ENCODE assay signal across 9 cellular contexts in the genomic region with DNA sequence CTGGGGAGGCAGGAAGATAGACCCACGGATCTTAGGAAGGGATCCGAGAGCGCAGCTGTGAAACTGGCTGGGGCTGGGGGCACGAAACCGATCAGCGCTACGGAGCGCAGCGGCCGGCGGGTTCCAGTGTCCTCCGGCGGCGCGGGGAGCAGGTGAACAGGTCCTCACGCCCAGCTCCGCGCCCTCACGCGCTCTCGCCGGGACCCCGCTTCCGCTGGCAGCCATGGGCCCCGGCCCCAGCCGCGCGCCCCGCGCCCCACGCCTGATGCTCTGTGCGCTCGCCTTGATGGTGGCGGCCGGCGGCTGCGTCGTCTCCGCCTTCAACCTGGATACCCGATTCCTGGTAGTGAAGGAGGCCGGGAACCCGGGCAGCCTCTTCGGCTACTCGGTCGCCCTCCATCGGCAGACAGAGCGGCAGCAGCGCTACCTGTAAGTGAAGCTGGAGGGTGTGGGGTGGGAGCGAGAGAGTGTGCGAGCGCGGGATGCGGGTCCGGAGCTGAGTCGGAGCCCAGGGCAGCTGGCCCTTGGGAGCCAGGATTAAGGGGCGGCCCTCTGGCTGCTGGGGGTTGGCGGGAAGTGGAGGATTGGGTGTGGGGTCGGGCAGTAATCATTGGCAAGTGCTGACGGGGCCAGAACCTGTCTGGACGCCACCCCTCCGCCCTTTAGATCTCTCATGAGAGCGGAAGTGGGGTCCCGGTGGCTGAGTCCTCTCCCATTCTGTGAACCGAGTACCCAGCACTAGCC. TPM values are rescaled to one million over a fixed set of nuclear protein-coding genes. Genes with fewer than 3 reads are reported as not detected.
DNase-seq lines count a peak whose midpoint lies in the region; ATAC-seq, FAIRE-seq and TF ChIP-seq lines count a peak whose summit lies in the region.
"Had no signal": no experiment of that assay in that cellular context is flagged by ENCODE, and none has a peak within 500 bp of the region (broad histone marks: within the 10 kb centered on the region; RNA-seq: fewer than 3 reads in every experiment).

No MANE protein-coding gene starts in this region.

- ATAC-seq in HG02759 (IDR thresholded peaks at IDR 0.05; ENCODE audit: unreplicated experiment) (peak; percentile 61), GM21786 (IDR thresholded peaks at IDR 0.05; ENCODE audit: unreplicated experiment) (no peak)
- ATAC-seq in activated CD8-positive, alpha-beta T cell treated with anti-CD3 and anti-CD28 coated beads for 36 hours = peak; percentile 79

- H3K9me3 Mint-ChIP-seq in activated CD8-positive, alpha-beta T cell treated with anti-CD3 and anti-CD28 coated beads for 36 hours = no peaks in the 10 kb centered on the region

- H3K36me3 Mint-ChIP-seq in activated CD8-positive, alpha-beta T cell treated with anti-CD3 and anti-CD28 coated beads for 36 hours (ENCODE audit: low read depth) = no peaks in the 10 kb centered on the region

- TF ChIP-seq RAD21 in H1 (IDR thresholded peaks at IDR 0.05 in 1 of 2, conservative IDR thresholded peaks at IDR 0.05 in 1 of 2; ENCODE audit: low read depth in 2 of 2, low read length in 2 of 2) = peak; percentile 34 to 60

- H2BK15ac ChIP-seq in H1 (ENCODE audit: low read length) = peak overlapping the region; percentile 19; the same call in 1 of the 2 replicates

- no peak overlapping the region for H2AK5ac ChIP-seq in H1 (ENCODE audit: low read depth, low read length)

- TF ChIP-seq CTCF in activated CD8-positive, alpha-beta T cell treated with anti-CD3 and anti-CD28 coated beads for 36 hours (IDR thresholded peaks at IDR 0.05) = peak; percentile 49
- TF ChIP-seq CTCF in H1 (IDR thresholded peaks at IDR 0.05; ENCODE audit: control extremely low read depth in 1 of 3, insufficient read depth in 1 of 3, low read depth in 1 of 3, low read length in 3 of 3) = peak; percentile 67 to 77 (median 71)

- no peak for TF ChIP-seq EP300 in H1 (IDR thresholded peaks at IDR 0.05; ENCODE audit: borderline replicate concordance in 1 of 2, low read depth in 2 of 2, low read length in 2 of 2)

- H4K5ac ChIP-seq in H1 (ENCODE audit: insufficient read length, low read depth, low read length) = no peak overlapping the region

- H3K23me2 ChIP-seq in H1 (ENCODE audit: low read depth, low read length) = peaks cover 15% of the 10 kb centered on the region

- no peaks in the 10 kb centered on the region for H3K79me1 ChIP-seq in H1 (ENCODE audit: low read depth, low read length)

- no peaks in the 10 kb centered on the region for H3K9me3 ChIP-seq in H1 (ENCODE audit: insufficient read depth in 2 of 2, low read depth in 1 of 2, low read length in 1 of 2)
- no peaks in the 10 kb centered on the region for H3K9me3 ChIP-seq in mucosa of stomach (ENCODE audit: control insufficient read depth, low read length)

- no peak overlapping the region for H2BK20ac ChIP-seq in H1 (ENCODE audit: low read length)

- H3K4me2 ChIP-seq in H1 (ENCODE audit: insufficient read depth in 1 of 2, low read depth in 2 of 2, low read length in 2 of 2) = peak overlapping the region; percentile 70 to 89

- H3K27me3 ChIP-seq in H1 (replicated peaks in 1 of 4; ENCODE audit: control insufficient read depth in 3 of 4, extremely low read depth in 1 of 4, insufficient read depth in 3 of 4, low read length in 3 of 4) = peaks cover 0 to 13% (median 11%) of the 10 kb centered on the region in 4 experiments; a peak in 5 of 7 replicates
- H3K27me3 ChIP-seq in mucosa of stomach (ENCODE audit: control insufficient read depth, insufficient read depth, low read length) = no peaks in the 10 kb centered on the region

- H3K56ac ChIP-seq in H1 (replicated peaks; ENCODE audit: insufficient read length, low read depth, low read length) = no peak overlapping the region

- no peak overlapping the region for H3K14ac ChIP-seq in H1 (ENCODE audit: insufficient read length)

- FAIRE-seq in H1 (lab: Jason Lieb, UNC) = no peak
- FAIRE-seq: colon had no signal

- H3K23ac ChIP-seq in H1 (ENCODE audit: insufficient read length) = no peak overlapping the region

- TF ChIP-seq POLR2A in H1 (IDR thresholded peaks at IDR 0.05; ENCODE audit: control extremely low read depth in 1 of 2, low read depth in 2 of 2, low read length in 2 of 2) = no peak

- H2BK5ac ChIP-seq in H1 (ENCODE audit: low read depth, low read length) = no peak overlapping the region

- H3K27me3 Mint-ChIP-seq in activated CD8-positive, alpha-beta T cell treated with anti-CD3 and anti-CD28 coated beads for 36 hours = peaks cover 3% of the 10 kb centered on the region

- peak; percentile 95 for DNase-seq in DMS53 (lab: John Stamatoyannopoulos, UW)
- peak; percentile 51 for DNase-seq in NCI-H345 treated with DMSO at 0.1 percent for 48 hours (lab: John Stamatoyannopoulos, UW; ENCODE audit: unreplicated experiment)
- peak; percentile 80 for DNase-seq in activated CD8-positive, alpha-beta T cell treated with anti-CD3 and anti-CD28 coated beads for 36 hours
- peak in 1 of 2 experiments; percentile 87 for DNase-seq in H1 (ENCODE audit: low read depth in 1 of 2, low spot score in 2 of 2)
- peak; percentile 35 to 46 for DNase-seq in stimulated activated CD8-positive, alpha-beta memory T cell treated with anti-CD3 and anti-CD28 coated beads, Interleukin-7, amount 100 ng/mL, for 4 hours (ENCODE audit: low read depth in 2 of 2)

- no peaks in the 10 kb centered on the region for H3K36me3 ChIP-seq in H1 (ENCODE audit: control insufficient read depth in 2 of 4, insufficient read depth in 4 of 4, low read length in 3 of 4)
- H3K36me3 ChIP-seq in mucosa of stomach (ENCODE audit: control insufficient read depth, insufficient read depth, low read length) = no peaks in the 10 kb centered on the region

- no peak overlapping the region for H3K4ac ChIP-seq in H1 (replicated peaks; ENCODE audit: insufficient read length, low read depth, low read length)

- no peaks in the 10 kb centered on the region for H4K20me1 ChIP-seq in H1 (replicated peaks in 1 of 2; ENCODE audit: control insufficient read depth in 1 of 2, insufficient read depth in 2 of 2, low read length in 2 of 2)

- POLR2A ChIA-PET in activated CD8-positive, alpha-beta T cell treated with anti-CD3 and anti-CD28 coated beads for 36 hours (lab: Charles Lee) = interaction anchor here (0.9 to 1.7 kb wide), 4 partner anchors 38 to 206 kb away, joined by 3 to 4 read pairs (median 3); no protein-coding TSS in a partner anchor
- POLR2A ChIA-PET in H1 (lab: Charles Lee; ENCODE audit: partially characterized antibody) = interaction anchor here (0.9 to 3.7 kb wide), 13 partner anchors 8 to 92 kb away, joined by 3 to 23 read pairs (median 4); no protein-coding TSS in a partner anchor

- H4K91ac ChIP-seq in H1 (replicated peaks; ENCODE audit: insufficient read length, low read length) = no peak overlapping the region

- peak overlapping the region; percentile 3; the same call in 1 of the 2 replicates for H2AFZ ChIP-seq in H1 (ENCODE audit: low read length)

- H3K27ac Mint-ChIP-seq in activated CD8-positive, alpha-beta T cell treated with anti-CD3 and anti-CD28 coated beads for 36 hours = peak overlapping the region; percentile 14

- H3K9ac ChIP-seq in H1 (replicated peaks in 1 of 4; ENCODE audit: extremely low read depth in 1 of 4, low read depth in 3 of 4, low read length in 3 of 4) (peak overlapping the region in 3 of 4 experiments; percentile 29 to 67 (median 39); a peak in 4 of 7 replicates), mucosa of stomach (ENCODE audit: low read length) (peak overlapping the region; percentile 79)

- H3K27ac ChIP-seq in H1 (ENCODE audit: low read depth, low read length) = no peak overlapping the region

- peaks cover 14% of the 10 kb centered on the region for H3K4me1 Mint-ChIP-seq in activated CD8-positive, alpha-beta T cell treated with anti-CD3 and anti-CD28 coated beads for 36 hours (ENCODE audit: low read depth)

- intact Hi-C loops in activated CD8-positive, alpha-beta T cell treated with anti-CD3 and anti-CD28 coated beads for 36 hours (cut with micrococcal nuclease) = no loop called here

- CTCF ChIA-PET in activated CD8-positive, alpha-beta T cell treated with anti-CD3 and anti-CD28 coated beads for 36 hours (lab: Charles Lee) = interaction anchor here (0.6 to 6.4 kb wide), 15 partner anchors 9 to 501 kb away, joined by 3 to 62 read pairs (median 4); partner anchors contain the start of genes COL1A1 and PDK2
- CTCF ChIA-PET in H1 (lab: Charles Lee; ENCODE audit: partially characterized antibody) = interaction anchor here (0.6 to 14.6 kb wide), 22 partner anchors 8 to 194 kb away, joined by 3 to 169 read pairs (median 4); partner anchors contain the start of gene PDK2

- H2BK12ac ChIP-seq in H1 (ENCODE audit: low read depth, low read length) = peak overlapping the region; percentile 31; the same call in 1 of the 2 replicates

- H3K4me3 ChIP-seq in H1 (ENCODE audit: extremely low read depth in 1 of 4, insufficient read depth in 2 of 4, low read depth in 3 of 4, low read length in 4 of 4) (peak overlapping the region; percentile 37 to 65 (median 58)), mucosa of stomach (ENCODE audit: low read length) (peak overlapping the region; percentile 69)

- H3K18ac ChIP-seq in H1 (ENCODE audit: extremely low read depth, low read length) = peak overlapping the region; percentile 65

- H3K4me3 Mint-ChIP-seq in activated CD8-positive, alpha-beta T cell treated with anti-CD3 and anti-CD28 coated beads for 36 hours = peak overlapping the region; percentile 82

- H3K4me1 ChIP-seq in H1 (replicated peaks in 1 of 4; ENCODE audit: control insufficient read depth in 3 of 4, insufficient read depth in 4 of 4, low read length in 3 of 4) (peaks cover 8 to 15% (median 12%) of the 10 kb centered on the region in 4 experiments), mucosa of stomach (ENCODE audit: control insufficient read depth, insufficient read depth, low read length) (peaks cover 84% of the 10 kb centered on the region)

- no peaks in the 10 kb centered on the region for H3K79me2 ChIP-seq in H1 (ENCODE audit: control insufficient read depth in 1 of 2, insufficient read depth in 2 of 2, low read length in 2 of 2)

- peak overlapping the region; percentile 39; the same call in 1 of the 2 replicates for H4K8ac ChIP-seq in H1 (ENCODE audit: extremely low read depth, insufficient read depth, low read length)

- no peak overlapping the region for H2BK120ac ChIP-seq in H1 (replicated peaks; ENCODE audit: low read depth, low read length)

- 4% methylated on average over 47 of the region's 64 CpGs; no CpG with 5 or more reads in 1 of the 2 experiments for WGBS in H1 (ENCODE audit: extremely low coverage in 1 of 2, insufficient coverage in 1 of 2, insufficient read length in 1 of 2, insufficient replicate concordance in 2 of 2, low coverage in 1 of 2, low lambda C conversion rate in 2 of 2, missing lambda C conversion rate in 1 of 2), 2 experiments

RNA-seq across cellular contexts. Expression of gene ITGA3, which starts 0.5 kb away (rescaled TPM):
- total RNA-seq in activated CD8-positive, alpha-beta T cell treated with anti-CD3 and anti-CD28 coated beads for 36 hours = 1 to 10 TPM; 4.2 to 7.2 TPM
- total RNA-seq in H1 (2021; fragmentation: NEBNext Ultra II Directional; extraction: Animal tissue kit (Norgen Biotek cat#: 25700)) = 21.7 and 24.2 TPM in 2 replicates
- 24.0 and 34.4 TPM in 2 replicates for polyA plus RNA-seq in H1 (2011; rRNA removed)
- polyA plus RNA-seq in H1 (2011; cell fraction: cytosol; rRNA removed) = 23.6 TPM
- 46.6 TPM for polyA plus RNA-seq in H1 (2011; cell fraction: nucleus; rRNA removed)
- 22.1 to 30.6 TPM (median 25.9 TPM) in 4 replicates for polyA plus RNA-seq in H1 (2012, experiment 1 of 2)
- 18.4 TPM for polyA plus RNA-seq in H1 (2012, experiment 2 of 2)
- 35.2 TPM for polyA plus RNA-seq in H1 (2013, experiment 1 of 2)
- 29.2 TPM for polyA plus RNA-seq in H1 (2013, experiment 2 of 2)
- polyA minus RNA-seq in H1 (2011; rRNA and poly(A)+ RNA removed) = 24.6 and 29.1 TPM in 2 replicates
- polyA minus RNA-seq in H1 (2011; cell fraction: cytosol; rRNA and poly(A)+ RNA removed) = 32.7 TPM
- 31.4 TPM for polyA minus RNA-seq in H1 (2011; cell fraction: nucleus; rRNA and poly(A)+ RNA removed)

RNA-seq across cellular contexts. Expression of gene PDK2, which starts 38.8 kb away (rescaled TPM):
- total RNA-seq in activated CD8-positive, alpha-beta T cell treated with anti-CD3 and anti-CD28 coated beads for 36 hours = 1 to 10 TPM; 6.0 to 7.7 TPM
- total RNA-seq in H1 (2021; fragmentation: NEBNext Ultra II Directional; extraction: Animal tissue kit (Norgen Biotek cat#: 25700)) = 17.8 and 18.3 TPM in 2 replicates
- polyA plus RNA-seq in H1 (2011; rRNA removed) = 121 and 154 TPM in 2 replicates
- polyA plus RNA-seq in H1 (2011; cell fraction: cytosol; rRNA removed) = 49.3 TPM
- polyA plus RNA-seq in H1 (2011; cell fraction: nucleus; rRNA removed) = 74.7 TPM
- 14.5 to 28.8 TPM (median 21.8 TPM) in 4 replicates for polyA plus RNA-seq in H1 (2012, experiment 1 of 2)
- polyA plus RNA-seq in H1 (2012, experiment 2 of 2) = 16.0 TPM
- polyA plus RNA-seq in H1 (2013, experiment 1 of 2) = 17.4 TPM
- polyA plus RNA-seq in H1 (2013, experiment 2 of 2) = 17.7 TPM
- 63.4 and 70.8 TPM in 2 replicates for polyA minus RNA-seq in H1 (2011; rRNA and poly(A)+ RNA removed)
- polyA minus RNA-seq in H1 (2011; cell fraction: cytosol; rRNA and poly(A)+ RNA removed) = 22.0 TPM
- polyA minus RNA-seq in H1 (2011; cell fraction: nucleus; rRNA and poly(A)+ RNA removed) = 45.0 TPM
